7 cellular contexts compared by ENCODE assay signal in genomic region chr13:49454388-49455015, GRCh38. TPM values are rescaled to one million over a fixed set of nuclear protein-coding genes. Genes with fewer than 3 reads are reported as not detected.
DNase-seq lines count a peak whose midpoint lies in the region; ATAC-seq, FAIRE-seq and TF ChIP-seq lines count a peak whose summit lies in the region.

No MANE protein-coding gene starts in this region.

- no peaks in the 10 kb centered on the region for H3K36me3 Mint-ChIP-seq in Calu3 (ENCODE audit: insufficient read depth, unreplicated experiment)

- H3K4me3 ChIP-seq in OCI-LY3 (ENCODE audit: low read length), result no peak overlapping the region
- no peak overlapping the region for H3K4me3 ChIP-seq in pancreas

- H3K27me3 ChIP-seq in OCI-LY3 (ENCODE audit: low read depth, low read length), result no peaks in the 10 kb centered on the region
- H3K27me3 ChIP-seq in pancreas, result no peaks in the 10 kb centered on the region

- H3K9me3 Mint-ChIP-seq in Calu3 (ENCODE audit: low read depth, unreplicated experiment), result no peaks in the 10 kb centered on the region

- H3K4me1 ChIP-seq in OCI-LY3 (ENCODE audit: low read length) (peaks cover 5% of the 10 kb centered on the region), pancreas (peaks cover 6 to 12% (median 8%) of the 10 kb centered on the region in 3 donors)

- intact Hi-C loops in pancreas (cut with DNase I) (no loop called here), Calu3 (cut with micrococcal nuclease; ENCODE audit: unreplicated experiment) (no loop called here)

- H3K9ac ChIP-seq in OCI-LY3 (ENCODE audit: low read length), result no peak overlapping the region

- no TSS peak for BruUV-seq in Calu3 (replicated peaks; lab: Mats Ljungman, UMichigan)

- no peaks in the 10 kb centered on the region for H3K79me2 ChIP-seq in OCI-LY3 (ENCODE audit: low read length)

- TF ChIP-seq CTCF in OCI-LY3 (IDR thresholded peaks at IDR 0.05; ENCODE audit: low read depth, low read length), result no peak
- no peak for TF ChIP-seq CTCF in pancreas (IDR thresholded peaks at IDR 0.05)
- no peak for TF ChIP-seq CTCF in Calu3 (IDR thresholded peaks at IDR 0.05; ENCODE audit: unreplicated experiment)

- H3K27me3 Mint-ChIP-seq in Calu3 (ENCODE audit: unreplicated experiment), result no peaks in the 10 kb centered on the region

- no peaks in the 10 kb centered on the region for H3K9me3 ChIP-seq in OCI-LY3 (ENCODE audit: insufficient read depth, low read length)
- H3K9me3 ChIP-seq in pancreas, result no peaks in the 10 kb centered on the region

- H2AFZ ChIP-seq in OCI-LY3 (ENCODE audit: low read depth, low read length), result no peak overlapping the region

- no peak overlapping the region for H3K4me3 Mint-ChIP-seq in Calu3 (ENCODE audit: low read depth, unreplicated experiment)

- H3K27ac ChIP-seq in OCI-LY3 (ENCODE audit: low read length) (no peak overlapping the region), pancreas (no peak overlapping the region)

- peak; percentile 97 for ATAC-seq in GM18870 (IDR thresholded peaks at IDR 0.05; ENCODE audit: unreplicated experiment)
- ATAC-seq in HG02642 (IDR thresholded peaks at IDR 0.05; ENCODE audit: poor library complexity, unreplicated experiment), result peak; percentile 90
- no peak for ATAC-seq in pancreas

- WGBS in pancreas, 2 donors, result 77 to 78% methylated on average over 4 of the region's 4 CpGs

- CTCF ChIA-PET in Calu3 (lab: Charles Lee), result no interaction called here

- no peak overlapping the region for H3K27ac Mint-ChIP-seq in Calu3 (ENCODE audit: unreplicated experiment)

- H4K20me1 ChIP-seq in OCI-LY3 (ENCODE audit: insufficient read depth, low read length), result no peaks in the 10 kb centered on the region

- DNase-seq in pancreas (no peak), putamen (ENCODE audit: low spot score) (no peak), Calu3 (no peak), SW 1271 (lab: John Stamatoyannopoulos, UW) (no peak)

- FAIRE-seq in pancreas (lab: Jason Lieb, UNC), result peak; percentile 75

- H3K36me3 ChIP-seq in OCI-LY3 (replicated peaks; ENCODE audit: low read depth, low read length) (peaks cover 11% of the 10 kb centered on the region), pancreas (no peaks in the 10 kb centered on the region)

- peak overlapping the region; percentile 37 for H3K4me2 ChIP-seq in OCI-LY3 (ENCODE audit: low read length)

- peaks cover 8% of the 10 kb centered on the region for H3K4me1 Mint-ChIP-seq in Calu3 (ENCODE audit: low read depth, unreplicated experiment)

RNA-seq across cellular contexts. Expression of gene SETDB2, which starts 10.4 kb away (rescaled TPM):
- total RNA-seq in pancreas, result 1 to 10 TPM; 5.1 to 8.9 (median 6.6) TPM
- polyA plus RNA-seq in pancreas, result 1 to 10 TPM; 3.1 to 5.1 TPM
- total RNA-seq in Calu3 (2022), result 4.9 and 6.0 TPM in 2 replicates

RNA-seq across cellular contexts. Expression of gene CAB39L, which starts 10.6 kb away (rescaled TPM):
- total RNA-seq in pancreas (1 to 10 TPM; 4.1 to 8.4 (median 5.0) TPM), Calu3 (2022) (3.2 and 4.5 TPM in 2 replicates)
- polyA plus RNA-seq in pancreas, result 1 to 10 TPM; 2.7 to 7.2 TPM

RNA-seq across cellular contexts. Expression of gene PHF11, which starts 41.3 kb away (rescaled TPM):
- total RNA-seq in pancreas (10 to 100 TPM; 14.5 to 28.2 (median 19.5) TPM), Calu3 (2022) (24.0 and 28.8 TPM in 2 replicates)
- 10 to 100 TPM; 53.3 to 58.5 TPM for polyA plus RNA-seq in pancreas

Comparison
In these comparisons a context has a peak if more than half of its experiments do, and no peak if none do; other contexts are left out.
1. ATAC-seq: peak in GM18870 (single experiment) and HG02642 (single experiment); none in pancreas (0 of 4).